In genomic region chr6:6752129-6752528, GRCh38 we compare ENCODE assay signal across 13 cellular contexts.
DNase-seq lines count a peak whose midpoint lies in the region; ATAC-seq, FAIRE-seq and TF ChIP-seq lines count a peak whose summit lies in the region.
"Had no signal": no experiment of that assay in that cellular context is flagged by ENCODE, and none has a peak within 500 bp of the region (broad histone marks: within the 10 kb centered on the region; RNA-seq: fewer than 3 reads in every experiment).

No MANE protein-coding gene starts in this region.

- H3K4me1 ChIP-seq in astrocyte (ENCODE audit: insufficient read depth, low read length) = peaks cover 7% of the 10 kb centered on the region
- peaks cover 44% of the 10 kb centered on the region for H3K4me1 ChIP-seq in lower lobe of right lung
- peaks cover 29% of the 10 kb centered on the region for H3K4me1 ChIP-seq in stomach smooth muscle (ENCODE audit: control insufficient read depth, insufficient read depth, low read length)

- intact Hi-C loops in activated CD4-positive, alpha-beta T cell treated with anti-CD3 and anti-CD28 coated beads, Interleukin-2, amount 10 ng/mL, durations not matched to agents 24 days and 14 days (cut with micrococcal nuclease) = loop anchor here (5.0 kb wide), 1 partner anchor 165 kb away; no protein-coding TSS in a partner anchor
- intact Hi-C loops in lower lobe of right lung (cut with DNase I) = no loop called here

- ATAC-seq in lower lobe of right lung (no peak), HG02852 (IDR thresholded peaks at IDR 0.05; ENCODE audit: unreplicated experiment) (no peak), HG03439 (IDR thresholded peaks at IDR 0.05; ENCODE audit: unreplicated experiment) (no peak)
- ATAC-seq: GM23338; stimulated activated memory B cell treated with anti-CD40 and anti-IgM and Interleukin-4, amounts not matched to agents 10 μg/mL and 1 μg/mL and 100 μg/mL, for 72 hours had no signal

- H3K27me3 ChIP-seq in astrocyte (ENCODE audit: insufficient read depth, low read length) = no peaks in the 10 kb centered on the region
- no peaks in the 10 kb centered on the region for H3K27me3 ChIP-seq in lower lobe of right lung (ENCODE audit: low read depth)
- no peaks in the 10 kb centered on the region for H3K27me3 ChIP-seq in stomach smooth muscle (ENCODE audit: control insufficient read depth in 1 of 2, insufficient read depth in 2 of 2, low read length in 2 of 2)
- H3K27me3 ChIP-seq: SJSA1 had no signal

- CTCF ChIA-PET in GM10248 (lab: Yijun Ruan, JAX) = interaction anchor here (1.4 kb wide), 1 partner anchor 492 kb away, joined by 3 read pairs; no protein-coding TSS in a partner anchor

- H3K9me3 Mint-ChIP-seq in activated CD4-positive, alpha-beta T cell treated with anti-CD3 and anti-CD28 coated beads, Interleukin-2, amount 10 ng/mL, durations not matched to agents 24 days and 14 days = no peaks in the 10 kb centered on the region
- H3K9me3 Mint-ChIP-seq in astrocyte (ENCODE audit: unreplicated experiment) = no peaks in the 10 kb centered on the region
- H3K9me3 Mint-ChIP-seq: GM23338; stimulated activated memory B cell treated with anti-CD40 and anti-IgM and Interleukin-4, amounts not matched to agents 10 μg/mL and 1 μg/mL and 100 μg/mL, for 72 hours had no signal

- FAIRE-seq in astrocyte (lab: Jason Lieb, UNC) = no peak

- no peaks in the 10 kb centered on the region for H3K79me2 ChIP-seq in astrocyte (ENCODE audit: insufficient read depth, low read length)

- H4K20me1 ChIP-seq in astrocyte (ENCODE audit: insufficient read depth, low read length) = no peaks in the 10 kb centered on the region

- peak overlapping the region; percentile 1 for H3K4me2 ChIP-seq in astrocyte (ENCODE audit: low read length)
- H3K4me2 ChIP-seq: GM23338 had no signal

- H3K9ac ChIP-seq in astrocyte (ENCODE audit: low read length) (no peak overlapping the region), stomach smooth muscle (ENCODE audit: low read length in 2 of 2) (peak overlapping the region in 1 of 2 donors; percentile 21)

- H3K36me3 ChIP-seq in astrocyte (ENCODE audit: insufficient read depth, low read length) = no peaks in the 10 kb centered on the region
- H3K36me3 ChIP-seq in lower lobe of right lung = no peaks in the 10 kb centered on the region
- no peaks in the 10 kb centered on the region for H3K36me3 ChIP-seq in stomach smooth muscle (ENCODE audit: control insufficient read depth in 2 of 2, insufficient read depth in 2 of 2, low read length in 2 of 2)
- H3K36me3 ChIP-seq: SJSA1 had no signal

- H2AFZ ChIP-seq in astrocyte (ENCODE audit: low read depth, low read length) = no peak overlapping the region

- H3K4me1 Mint-ChIP-seq in activated CD4-positive, alpha-beta T cell treated with anti-CD3 and anti-CD28 coated beads, Interleukin-2, amount 10 ng/mL, durations not matched to agents 24 days and 14 days = peaks cover 23% of the 10 kb centered on the region
- H3K4me1 Mint-ChIP-seq in astrocyte (ENCODE audit: low read depth, unreplicated experiment) = peaks cover 30% of the 10 kb centered on the region

- H3K27me3 Mint-ChIP-seq in activated CD4-positive, alpha-beta T cell treated with anti-CD3 and anti-CD28 coated beads, Interleukin-2, amount 10 ng/mL, durations not matched to agents 24 days and 14 days = peaks cover 15% of the 10 kb centered on the region
- peaks cover 1% of the 10 kb centered on the region for H3K27me3 Mint-ChIP-seq in astrocyte (ENCODE audit: low read depth, unreplicated experiment)
- H3K27me3 Mint-ChIP-seq: stimulated activated memory B cell treated with anti-CD40 and anti-IgM and Interleukin-4, amounts not matched to agents 10 μg/mL and 1 μg/mL and 100 μg/mL, for 72 hours had no signal

- no peak for DNase-seq in activated CD4-positive, alpha-beta T cell treated with anti-CD3 and anti-CD28 coated beads, Interleukin-2, amount 10 ng/mL, durations not matched to agents 24 days and 14 days
- DNase-seq in activated CD4-positive, alpha-beta T cell treated with anti-CD3 and anti-CD28 coated beads, Interleukin-2, amount 50 U/mL, for 1 hour = no peak
- peak; percentile 63 for DNase-seq in astrocyte (ENCODE audit: low read depth)
- no peak for DNase-seq in lower lobe of right lung
- DNase-seq in GM10248 (ENCODE audit: extremely low spot score) = no peak
- DNase-seq: amygdala had no signal

- H3K9me3 ChIP-seq in astrocyte (ENCODE audit: insufficient read depth, low read depth, low read length) (no peaks in the 10 kb centered on the region), lower lobe of right lung (no peaks in the 10 kb centered on the region), stomach smooth muscle (ENCODE audit: control insufficient read depth in 2 of 2, low read length in 2 of 2) (no peaks in the 10 kb centered on the region)
- H3K9me3 ChIP-seq: SJSA1 had no signal

- no peak for TF ChIP-seq CTCF in astrocyte (IDR thresholded peaks at IDR 0.05; ENCODE audit: insufficient read depth, low read depth, low read length)
- TF ChIP-seq CTCF in lower lobe of right lung (IDR thresholded peaks at IDR 0.05) = no peak
- TF ChIP-seq CTCF in GM10248 (IDR thresholded peaks at IDR 0.05; ENCODE audit: control extremely low read depth, extremely low read depth, low read depth, missing control alignments) = no peak

- H3K27ac ChIP-seq in astrocyte (ENCODE audit: low read depth, low read length) = no peak overlapping the region
- peak overlapping the region; percentile 77 for H3K27ac ChIP-seq in lower lobe of right lung
- H3K27ac ChIP-seq in stomach smooth muscle (ENCODE audit: low read length) = peak overlapping the region; percentile 41
- H3K27ac ChIP-seq: SJSA1 had no signal

- H3K4me3 ChIP-seq in astrocyte (ENCODE audit: insufficient read depth, low read depth, low read length) = no peak overlapping the region
- no peak overlapping the region for H3K4me3 ChIP-seq in lower lobe of right lung
- H3K4me3 ChIP-seq in stomach smooth muscle (ENCODE audit: low read length in 2 of 2) = peak overlapping the region in 1 of 2 donors; percentile 8
- H3K4me3 ChIP-seq: GM23338, lung, SJSA1 had no signal

- H3K36me3 Mint-ChIP-seq in activated CD4-positive, alpha-beta T cell treated with anti-CD3 and anti-CD28 coated beads, Interleukin-2, amount 10 ng/mL, durations not matched to agents 24 days and 14 days (ENCODE audit: low read depth) = no peaks in the 10 kb centered on the region
- no peaks in the 10 kb centered on the region for H3K36me3 Mint-ChIP-seq in astrocyte (ENCODE audit: low read depth, unreplicated experiment)
- H3K36me3 Mint-ChIP-seq: stimulated activated memory B cell treated with anti-CD40 and anti-IgM and Interleukin-4, amounts not matched to agents 10 μg/mL and 1 μg/mL and 100 μg/mL, for 72 hours had no signal

- POLR2A ChIA-PET in GM10248 (lab: Yijun Ruan, JAX) = no interaction called here

- H3K27ac Mint-ChIP-seq in activated CD4-positive, alpha-beta T cell treated with anti-CD3 and anti-CD28 coated beads, Interleukin-2, amount 10 ng/mL, durations not matched to agents 24 days and 14 days = peak overlapping the region; percentile 42
- H3K27ac Mint-ChIP-seq in astrocyte (ENCODE audit: unreplicated experiment) = no peak overlapping the region
- H3K27ac Mint-ChIP-seq: GM23338; stimulated activated memory B cell treated with anti-CD40 and anti-IgM and Interleukin-4, amounts not matched to agents 10 μg/mL and 1 μg/mL and 100 μg/mL, for 72 hours had no signal

- peak overlapping the region; percentile 22 for H3K4me3 Mint-ChIP-seq in activated CD4-positive, alpha-beta T cell treated with anti-CD3 and anti-CD28 coated beads, Interleukin-2, amount 10 ng/mL, durations not matched to agents 24 days and 14 days
- H3K4me3 Mint-ChIP-seq in astrocyte (ENCODE audit: unreplicated experiment) = peak overlapping the region; percentile 27
- H3K4me3 Mint-ChIP-seq: GM23338; stimulated activated memory B cell treated with anti-CD40 and anti-IgM and Interleukin-4, amounts not matched to agents 10 μg/mL and 1 μg/mL and 100 μg/mL, for 72 hours had no signal
